1 cellular context compared by ENCODE assay signal in genomic region chr22:17769716-17770082, GRCh38.
TF ChIP-seq lines count a peak whose summit lies in the region.

No MANE protein-coding gene starts in this region.

TF ChIP-seq in GM12878, 131 proteins besides CTCF, POLR2A, EP300 and RAD21:
- TF ChIP-seq MLLT1 (IDR thresholded peaks at IDR 0.05), result no peak
- TF ChIP-seq HDGF (IDR thresholded peaks at IDR 0.05), result no peak
- no peak for TF ChIP-seq GATAD2B (conservative IDR thresholded peaks at IDR 0.05; ENCODE audit: low read depth)
- no peak for TF ChIP-seq BHLHE40 (IDR thresholded peaks at IDR 0.05; ENCODE audit: borderline replicate concordance in 1 of 2, low read depth in 2 of 2, low read length in 1 of 2)
- no peak for TF ChIP-seq ZNF217 (IDR thresholded peaks at IDR 0.05)
- no peak for TF ChIP-seq HDAC6 (IDR thresholded peaks at IDR 0.05; ENCODE audit: unreplicated experiment)
- no peak for TF ChIP-seq MXI1 (IDR thresholded peaks at IDR 0.05; ENCODE audit: low read depth, low read length)
- no peak for TF ChIP-seq IKZF2 (IDR thresholded peaks at IDR 0.05)
- TF ChIP-seq CEBPZ (IDR thresholded peaks at IDR 0.05; ENCODE audit: low read depth, low read length), result no peak
- no peak for TF ChIP-seq ZBED1 (IDR thresholded peaks at IDR 0.05; ENCODE audit: borderline replicate concordance)
- no peak for TF ChIP-seq ZBTB33 (IDR thresholded peaks at IDR 0.05)
- no peak for TF ChIP-seq ZBTB11 (CRISPR knock-in tag; IDR thresholded peaks at IDR 0.05)
- no peak for TF ChIP-seq ZNF592 (IDR thresholded peaks at IDR 0.05)
- TF ChIP-seq NRF1 (conservative IDR thresholded peaks at IDR 0.05; ENCODE audit: low read depth, low read length), result no peak
- no peak for TF ChIP-seq PAX8 (IDR thresholded peaks at IDR 0.05)
- TF ChIP-seq SIN3A (IDR thresholded peaks at IDR 0.05; ENCODE audit: low read depth, low read length), result no peak
- no peak for TF ChIP-seq NR2C1 (IDR thresholded peaks at IDR 0.05)
TF ChIP-seq in GM12878: peak in this region for 0.
